ENCODE assay signal across 27 cellular contexts in genomic region chr20:63882257-63883208, GRCh38. TPM values are rescaled to one million over a fixed set of nuclear protein-coding genes. Genes with fewer than 3 reads are reported as not detected.
"Had no signal": no experiment of that assay in that cellular context is flagged by ENCODE, and none has a peak within 500 bp of the region (broad histone marks: within the 10 kb centered on the region; RNA-seq: fewer than 3 reads in every experiment).

No MANE protein-coding gene starts in this region.

- H3K9me3 ChIP-seq: body of pancreas, lower lobe of right lung, psoas muscle, suprapubic skin, vagina had no signal

- FAIRE-seq: colon, TTC549 had no signal

- H2AFZ ChIP-seq: hepatocyte had no signal

- H3K4me2 ChIP-seq: hepatocyte, smooth muscle cell had no signal

- ATAC-seq: body of pancreas; left cardiac atrium; lower lobe of right lung; naive thymus-derived CD8-positive, alpha-beta T cell; psoas muscle; sciatic nerve; stimulated activated naive CD8-positive, alpha-beta T cell treated with anti-CD3 and anti-CD28 coated beads, Interleukin-15, amount 100 ng/mL, for 72 hours had no signal

- DNase-seq: activated B cell treated with CpG ODN at 0.5 μM for 24 hours; activated CD4-positive, alpha-beta memory T cell treated with anti-CD3 and anti-CD28 coated beads for 36 hours; activated CD4-positive, alpha-beta T cell treated with anti-CD3 and anti-CD28 coated beads for 4 hours; activated naive CD8-positive, alpha-beta T cell treated with anti-CD3 and anti-CD28 coated beads, Interleukin-2, amount 10 ng/mL, durations not matched to agents 7 days and 5 days; activated T-cell treated with anti-CD3 and anti-CD28 coated beads for 4 hours; body of pancreas; foreskin fibroblast; left cardiac atrium; lower lobe of right lung; psoas muscle; stimulated activated CD4-positive, alpha-beta T cell treated with anti-CD3 and anti-CD28 coated beads, Interleukin-4, amount 100 ng/mL, for 1 hour; stimulated activated naive CD8-positive, alpha-beta T cell treated with anti-CD3 and anti-CD28 coated beads, Interleukin-15, amount 100 ng/mL, for 72 hours; trophoblast cell had no signal

- H3K4me3 ChIP-seq: body of pancreas, dorsolateral prefrontal cortex, hepatocyte, lower lobe of right lung, psoas muscle, smooth muscle cell, suprapubic skin, vagina had no signal

- H3K27me3 ChIP-seq: body of pancreas, dorsolateral prefrontal cortex, hepatocyte, suprapubic skin, vagina had no signal

- H3K27ac ChIP-seq: body of pancreas, epithelial cell of prostate, hepatocyte, lower lobe of right lung, psoas muscle, suprapubic skin, vagina had no signal

- H3K4me1 ChIP-seq: body of pancreas, lower lobe of right lung, vagina had no signal

RNA-seq across cellular contexts. Expression of gene ABHD16B, which starts 21.2 kb away (rescaled TPM):
- total RNA-seq: activated B cell treated with CpG ODN at 0.5 μM for 24 hours; activated CD4-positive, alpha-beta memory T cell treated with anti-CD3 and anti-CD28 coated beads for 36 hours; activated naive CD8-positive, alpha-beta T cell treated with anti-CD3 and anti-CD28 coated beads, Interleukin-2, amount 10 ng/mL, durations not matched to agents 7 days and 5 days; body of pancreas; cardiac septum; glomerular endothelial cell; hepatocyte; left cardiac atrium; lower lobe of right lung; mesenteric fat pad; naive thymus-derived CD8-positive, alpha-beta T cell; omental fat pad; psoas muscle; sciatic nerve; smooth muscle cell; suprapubic skin; vagina had no signal

RNA-seq across cellular contexts. Expression of gene ZBTB46, which starts 51.5 kb away (rescaled TPM):
- total RNA-seq: naive thymus-derived CD8-positive, alpha-beta T cell had no signal
